Comparison of ENCODE assay signal across 9 cellular contexts in the genomic region with DNA sequence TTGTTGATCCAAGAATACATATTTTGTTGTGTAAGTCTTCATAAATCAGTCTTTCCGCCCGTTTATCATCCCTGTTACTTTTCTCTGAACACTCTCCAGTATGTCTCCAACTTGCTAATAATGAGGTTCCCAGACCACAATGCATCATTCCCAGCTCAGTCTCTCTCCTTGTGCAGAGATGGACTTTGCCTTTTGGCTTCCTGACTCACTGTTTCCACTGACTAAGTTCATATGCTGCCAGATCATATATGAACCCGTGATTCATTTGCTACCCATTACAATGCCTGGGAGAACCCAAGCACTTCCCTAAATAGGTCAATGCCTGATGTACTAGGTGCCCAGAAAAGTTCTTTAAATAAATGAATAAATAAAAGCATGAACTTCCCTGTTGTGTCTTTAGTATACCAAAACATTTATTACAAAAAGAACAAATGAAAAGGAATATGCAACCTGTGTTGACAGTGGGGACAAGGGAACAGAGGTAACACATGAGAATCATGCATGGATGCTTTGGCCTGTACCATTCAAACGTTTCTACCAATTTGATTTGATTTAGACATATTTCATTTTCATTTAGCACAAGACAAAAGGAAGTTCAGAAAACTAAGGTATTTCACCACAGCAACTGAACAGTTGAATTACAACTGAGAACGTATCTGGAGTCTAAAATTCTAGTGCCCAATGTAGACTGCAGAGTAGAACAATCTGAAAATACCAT.
DNase-seq lines count a peak whose midpoint lies in the region; ATAC-seq and TF ChIP-seq lines count a peak whose summit lies in the region.
"Had no signal": no experiment of that assay in that cellular context is flagged by ENCODE, and none has a peak within 500 bp of the region (broad histone marks: within the 10 kb centered on the region; RNA-seq: fewer than 3 reads in every experiment).

No MANE protein-coding gene starts in this region.

- peak; percentile 40 for ATAC-seq in GM21825 (IDR thresholded peaks at IDR 0.05; ENCODE audit: unreplicated experiment)
- no peak for ATAC-seq in GM19397 (IDR thresholded peaks at IDR 0.05; ENCODE audit: unreplicated experiment)

- H3K27me3 ChIP-seq in tibial artery, result no peaks in the 10 kb centered on the region
- H3K27me3 ChIP-seq: SJSA1 had no signal

- peak; percentile 25 for DNase-seq in GM04503 (ENCODE audit: low read depth)
- DNase-seq in NB4 (ENCODE audit: low read depth), result peak; percentile 27
- peak; percentile 95 for DNase-seq in fibroblast of the aortic adventitia (ENCODE audit: low read depth)
- no peak for DNase-seq in tibial artery
- DNase-seq in NCI-H2107 (lab: John Stamatoyannopoulos, UW), result no peak
- DNase-seq in hippocampal formation (lab: John Stamatoyannopoulos, UW), result no peak

- H3K27ac ChIP-seq in tibial artery, result no peak overlapping the region
- H3K27ac ChIP-seq: SJSA1 had no signal

- no peak overlapping the region for H3K4me3 ChIP-seq in NB4 (ENCODE audit: low read depth, low read length)
- H3K4me3 ChIP-seq in fibroblast of the aortic adventitia (ENCODE audit: low read depth, low read length), result no peak overlapping the region
- no peak overlapping the region for H3K4me3 ChIP-seq in tibial artery
- H3K4me3 ChIP-seq: SJSA1 had no signal

- H3K4me1 ChIP-seq in tibial artery, result peaks cover 0 to 4% (median 0%) of the 10 kb centered on the region in 4 donors

- no peaks in the 10 kb centered on the region for H3K36me3 ChIP-seq in tibial artery
- H3K36me3 ChIP-seq: SJSA1 had no signal

- intact Hi-C loops in tibial artery (cut with DNase I; ENCODE audit: low total_unique reads), result no loop called here

- no peak for TF ChIP-seq POLR2A in NB4 (IDR thresholded peaks at IDR 0.05; ENCODE audit: extremely low read depth, insufficient read length)

- no peaks in the 10 kb centered on the region for H3K9me3 ChIP-seq in tibial artery
- H3K9me3 ChIP-seq: SJSA1 had no signal

- TF ChIP-seq CTCF in NB4 (IDR thresholded peaks at IDR 0.05; ENCODE audit: low read depth, low read length), result no peak
- TF ChIP-seq CTCF in fibroblast of the aortic adventitia (IDR thresholded peaks at IDR 0.05; ENCODE audit: insufficient read depth, low read length), result no peak
- no peak for TF ChIP-seq CTCF in tibial artery (IDR thresholded peaks at IDR 0.05)

Comparison
In these comparisons a context has a peak if more than half of its experiments do, and no peak if none do; other contexts are left out.
1. DNase-seq: peak in GM04503 (single experiment), NB4 (single experiment) and fibroblast of the aortic adventitia (single experiment); none in tibial artery (0 of 2), NCI-H2107 (single experiment) and hippocampal formation (0 of 2).